In the genomic region with DNA sequence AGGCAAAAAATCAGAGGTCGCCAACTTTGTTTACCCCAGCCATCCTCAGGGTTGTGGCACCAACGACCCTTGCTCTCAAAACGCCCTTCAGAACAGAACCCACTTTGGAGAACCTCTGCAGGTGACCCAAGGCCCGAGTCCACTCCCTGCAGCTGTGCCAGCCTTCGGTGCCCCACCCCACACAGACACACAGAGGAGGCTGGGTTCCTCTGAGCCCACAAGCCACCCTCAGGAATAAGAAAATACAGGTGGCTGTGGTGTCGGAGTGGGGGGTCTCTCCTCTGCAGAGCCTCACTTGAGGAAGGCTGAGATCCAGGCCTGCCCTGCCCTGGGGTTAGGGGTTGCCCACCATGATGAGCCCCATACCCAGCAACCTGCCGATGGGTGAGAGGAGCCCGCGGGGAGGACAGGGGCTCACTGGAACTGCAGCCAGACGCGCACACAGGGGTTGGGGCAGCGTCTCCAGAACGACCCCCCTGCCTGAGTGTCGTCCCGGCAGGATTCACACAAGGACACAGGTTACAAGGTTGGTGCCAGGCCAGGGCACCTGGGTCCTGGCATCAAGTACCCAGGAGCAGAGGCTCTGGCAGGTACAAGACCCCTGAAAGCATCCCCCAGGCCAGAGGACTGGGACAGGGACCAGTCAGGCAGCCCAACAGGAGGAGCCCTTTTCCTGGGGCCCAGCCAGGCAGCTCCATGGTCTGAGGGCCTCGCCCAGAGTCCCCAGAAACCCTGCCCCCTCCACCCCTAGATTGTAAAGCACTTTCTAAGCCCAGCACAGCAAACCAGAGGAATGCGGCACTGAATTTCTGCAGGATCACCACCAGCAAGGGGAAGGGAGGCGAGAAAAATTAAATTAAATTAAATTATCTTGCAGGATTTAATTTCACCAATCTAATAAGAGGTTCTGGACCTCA, we compare ENCODE assay signal across 22 cellular contexts. TPM values are rescaled to one million over a fixed set of nuclear protein-coding genes. Genes with fewer than 3 reads are reported as not detected.
DNase-seq lines count a peak whose midpoint lies in the region; ATAC-seq and TF ChIP-seq lines count a peak whose summit lies in the region.
"Had no signal": no experiment of that assay in that cellular context is flagged by ENCODE, and none has a peak within 500 bp of the region (broad histone marks: within the 10 kb centered on the region; RNA-seq: fewer than 3 reads in every experiment).

No MANE protein-coding gene starts in this region.

- H3K4me1 Mint-ChIP-seq in CD14-positive monocyte (peaks cover 71% of the 10 kb centered on the region), GM23338 (peaks cover 39% of the 10 kb centered on the region), brain (peaks cover 64% of the 10 kb centered on the region), nephron (peaks cover 31% of the 10 kb centered on the region)
- H3K4me1 Mint-ChIP-seq in naive thymus-derived CD4-positive, alpha-beta T cell: peaks cover 3 to 36% (median 15%) of the 10 kb centered on the region in 7 donors

- no peak for ATAC-seq in GM23338
- ATAC-seq in psoas muscle: no peak
- no peak for ATAC-seq in naive thymus-derived CD4-positive, alpha-beta T cell
- ATAC-seq in GM21576 (IDR thresholded peaks at IDR 0.05; ENCODE audit: unreplicated experiment): no peak
- ATAC-seq: heart right ventricle, Right ventricle myocardium inferior, T-cell had no signal

- no peaks in the 10 kb centered on the region for H3K9me2 ChIP-seq in GM23338 (ENCODE audit: insufficient read depth)

- peaks cover 21% of the 10 kb centered on the region in 2 donors for H3K36me3 Mint-ChIP-seq in CD14-positive monocyte
- no peaks in the 10 kb centered on the region for H3K36me3 Mint-ChIP-seq in GM23338 (ENCODE audit: low read depth)
- no peaks in the 10 kb centered on the region for H3K36me3 Mint-ChIP-seq in brain
- no peaks in the 10 kb centered on the region for H3K36me3 Mint-ChIP-seq in nephron (ENCODE audit: low read depth)
- H3K36me3 Mint-ChIP-seq in naive thymus-derived CD4-positive, alpha-beta T cell: peaks cover 0 to 7% (median 0%) of the 10 kb centered on the region in 5 donors
- H3K36me3 Mint-ChIP-seq: activated naive CD4-positive, alpha-beta T cell treated with anti-CD3 and anti-CD28 coated beads, Interleukin-2, amount 10 ng/mL, durations not matched to agents 7 days and 5 days had no signal

- H3K4me1 ChIP-seq in GM23338 (ENCODE audit: insufficient read depth): peaks cover 39% of the 10 kb centered on the region
- peaks cover 42% of the 10 kb centered on the region for H3K4me1 ChIP-seq in psoas muscle
- peaks cover 9% of the 10 kb centered on the region in 2 donors for H3K4me1 ChIP-seq in naive thymus-derived CD4-positive, alpha-beta T cell (ENCODE audit: control insufficient read depth in 2 of 2, insufficient read depth in 2 of 2, low read length in 2 of 2)

- H3K79me2 ChIP-seq in GM23338 (replicated peaks; ENCODE audit: insufficient read depth): no peaks in the 10 kb centered on the region

- no peaks in the 10 kb centered on the region for H4K20me1 ChIP-seq in GM23338 (replicated peaks; ENCODE audit: insufficient read depth)

- H3K4me3 ChIP-seq in GM23338 (no peak overlapping the region), psoas muscle (no peak overlapping the region)
- H3K4me3 ChIP-seq in naive thymus-derived CD4-positive, alpha-beta T cell (ENCODE audit: low read length): no peak overlapping the region
- H3K4me3 ChIP-seq: ascending aorta, colonic mucosa, heart right ventricle, lung, smooth muscle cell, upper lobe of left lung had no signal

- H3K9me3 Mint-ChIP-seq in CD14-positive monocyte: peaks cover 0 to 2% (median 0%) of the 10 kb centered on the region in 7 donors
- H3K9me3 Mint-ChIP-seq in GM23338: no peaks in the 10 kb centered on the region
- no peaks in the 10 kb centered on the region for H3K9me3 Mint-ChIP-seq in brain
- no peaks in the 10 kb centered on the region for H3K9me3 Mint-ChIP-seq in nephron
- H3K9me3 Mint-ChIP-seq in naive thymus-derived CD4-positive, alpha-beta T cell: no peaks in the 10 kb centered on the region
- H3K9me3 Mint-ChIP-seq: activated naive CD4-positive, alpha-beta T cell treated with anti-CD3 and anti-CD28 coated beads, Interleukin-2, amount 10 ng/mL, durations not matched to agents 7 days and 5 days; T-cell had no signal

- WGBS in psoas muscle, 3 donors: 90 to 93% (median 90%) methylated on average over 18 of the region's 18 CpGs

- no peaks in the 10 kb centered on the region for H3K9me3 ChIP-seq in psoas muscle
- no peaks in the 10 kb centered on the region for H3K9me3 ChIP-seq in naive thymus-derived CD4-positive, alpha-beta T cell (ENCODE audit: control insufficient read depth in 2 of 3, low read length in 3 of 3)
- H3K9me3 ChIP-seq: ascending aorta, colonic mucosa, heart right ventricle, upper lobe of left lung had no signal

- DNase-seq in CD14-positive monocyte (ENCODE audit: low spot score): no peak
- no peak for DNase-seq in GM23338 (ENCODE audit: low spot score)
- DNase-seq in psoas muscle: no peak
- DNase-seq in effector CD4-positive, alpha-beta T cell: no peak
- no peak for DNase-seq in naive thymus-derived CD4-positive, alpha-beta T cell
- DNase-seq: activated naive CD4-positive, alpha-beta T cell treated with anti-CD3 and anti-CD28 coated beads, Interleukin-2, amount 10 ng/mL, durations not matched to agents 7 days and 5 days; activated T-cell treated with anti-CD3 and anti-CD28 coated beads for 4 hours; colonic mucosa; DMS153; heart right ventricle; NCI-H1417 treated with DMSO at 0.1 percent for 48 hours; NCI-H69; stimulated activated CD4-positive, alpha-beta T cell treated with anti-CD3 and anti-CD28 coated beads, Interleukin-4, amount 100 ng/mL, for 1 hour; T-cell had no signal

- H3K4me3 Mint-ChIP-seq in CD14-positive monocyte (peak overlapping the region in 1 of 2 donors; percentile 62), GM23338 (no peak overlapping the region), brain (no peak overlapping the region), nephron (peak overlapping the region; percentile 22 to 38 (median 32))
- H3K4me3 Mint-ChIP-seq in naive thymus-derived CD4-positive, alpha-beta T cell: peak overlapping the region in 2 of 10 donors; percentile 15 to 60
- H3K4me3 Mint-ChIP-seq: activated naive CD4-positive, alpha-beta T cell treated with anti-CD3 and anti-CD28 coated beads, Interleukin-2, amount 10 ng/mL, durations not matched to agents 7 days and 5 days; T-cell had no signal

- no peak overlapping the region for H3K27ac ChIP-seq in GM23338 (ENCODE audit: low read depth)
- H3K27ac ChIP-seq in psoas muscle: no peak overlapping the region
- H3K27ac ChIP-seq in naive thymus-derived CD4-positive, alpha-beta T cell (ENCODE audit: low read depth, low read length): no peak overlapping the region
- H3K27ac ChIP-seq: ascending aorta, colonic mucosa had no signal

- no peaks in the 10 kb centered on the region; the same call in 1 of the 2 replicates for H3K27me3 ChIP-seq in GM23338 (ENCODE audit: insufficient read depth)
- H3K27me3 ChIP-seq in psoas muscle (ENCODE audit: insufficient read depth in 3 of 3, low read length in 2 of 3): no peaks in the 10 kb centered on the region
- peaks cover 0 to 6% of the 10 kb centered on the region in 2 donors for H3K27me3 ChIP-seq in naive thymus-derived CD4-positive, alpha-beta T cell (ENCODE audit: control insufficient read depth in 2 of 2, insufficient read depth in 2 of 2, low read length in 2 of 2)
- H3K27me3 ChIP-seq: ascending aorta, colonic mucosa, heart right ventricle, upper lobe of left lung had no signal

- POLR2A ChIA-PET in naive thymus-derived CD4-positive, alpha-beta T cell (lab: Charles Lee): no interaction called here

- peaks cover 0 to 3% (median 0%) of the 10 kb centered on the region in 3 donors for H3K27me3 Mint-ChIP-seq in CD14-positive monocyte (ENCODE audit: low read depth in 3 of 3)
- H3K27me3 Mint-ChIP-seq in GM23338 (ENCODE audit: insufficient read depth, low read depth, poor library complexity): peaks cover 9% of the 10 kb centered on the region
- peaks cover 5% of the 10 kb centered on the region for H3K27me3 Mint-ChIP-seq in brain
- H3K27me3 Mint-ChIP-seq in nephron (ENCODE audit: low read depth): peaks cover 6% of the 10 kb centered on the region
- peaks cover 0 to 17% (median 4%) of the 10 kb centered on the region in 5 donors for H3K27me3 Mint-ChIP-seq in naive thymus-derived CD4-positive, alpha-beta T cell

- no peak for TF ChIP-seq CTCF in CD14-positive monocyte (IDR thresholded peaks at IDR 0.05)
- TF ChIP-seq CTCF in GM23338 (conservative IDR thresholded peaks at IDR 0.05; ENCODE audit: low read depth in 2 of 2): no peak; a peak in 1 of 4 replicates
- TF ChIP-seq CTCF in brain (conservative IDR thresholded peaks at IDR 0.05): no peak
- no peak for TF ChIP-seq CTCF in nephron (IDR thresholded peaks at IDR 0.05; ENCODE audit: unreplicated experiment in 3 of 3)
- no peak for TF ChIP-seq CTCF in psoas muscle (IDR thresholded peaks at IDR 0.05)

- intact Hi-C loops in CD14-positive monocyte (cut with micrococcal nuclease): loop anchor here in 1 of 2 donors (5.0 kb wide), 1 partner anchor 32 kb away; no protein-coding TSS in a partner anchor
- intact Hi-C loops in psoas muscle (cut with DNase I): no loop called here
- intact Hi-C loops in naive thymus-derived CD4-positive, alpha-beta T cell (cut with micrococcal nuclease): no loop called here

- H2AFZ ChIP-seq in GM23338: no peak overlapping the region

- peak overlapping the region; percentile 16; the same call in 1 of the 2 replicates for H3K4me2 ChIP-seq in GM23338
- H3K4me2 ChIP-seq: smooth muscle cell had no signal

- H3K27ac Mint-ChIP-seq in CD14-positive monocyte: peak overlapping the region in 4 of 7 donors; percentile 54 to 78 (median 70)
- no peak overlapping the region for H3K27ac Mint-ChIP-seq in GM23338
- peak overlapping the region in 3 of 5 experiments; percentile 30 to 92 (median 84) for H3K27ac Mint-ChIP-seq in brain
- H3K27ac Mint-ChIP-seq in nephron: peak overlapping the region in 1 of 3 experiments; percentile 38
- H3K27ac Mint-ChIP-seq in naive thymus-derived CD4-positive, alpha-beta T cell: no peak overlapping the region
- H3K27ac Mint-ChIP-seq: activated naive CD4-positive, alpha-beta T cell treated with anti-CD3 and anti-CD28 coated beads, Interleukin-2, amount 10 ng/mL, durations not matched to agents 7 days and 5 days; T-cell had no signal

- CTCF ChIA-PET in naive thymus-derived CD4-positive, alpha-beta T cell (lab: Charles Lee): no interaction called here

- H3K36me3 ChIP-seq in GM23338 (ENCODE audit: insufficient read depth) (no peaks in the 10 kb centered on the region), psoas muscle (ENCODE audit: insufficient read depth in 1 of 2, low read depth in 1 of 2) (peaks cover 0 to 2% of the 10 kb centered on the region in 2 donors)
- H3K36me3 ChIP-seq in naive thymus-derived CD4-positive, alpha-beta T cell (ENCODE audit: control insufficient read depth in 2 of 3, insufficient read depth in 3 of 3, low read length in 3 of 3): no peaks in the 10 kb centered on the region
- H3K36me3 ChIP-seq: colonic mucosa had no signal

- H3F3A ChIP-seq in GM23338 (replicated peaks; ENCODE audit: low read depth): peaks cover 15% of the 10 kb centered on the region; the same call in 1 of the 2 replicates

RNA-seq across cellular contexts. Expression of a gene that starts 40.0 kb away (rescaled TPM):
- 1 to 10 TPM; 8.1 to 8.7 TPM for polyA plus RNA-seq in CD14-positive monocyte
- 16.5 and 20.8 TPM in 2 replicates for total RNA-seq in GM23338 (2014; rRNA removed; shearing (Covaris generic))
- polyA plus RNA-seq in GM23338 (2016; fragmentation: Nextera tagmentation; extraction: Ambion mirVana): 3.2 and 3.8 TPM in 2 replicates
- 20.6 TPM for polyA plus RNA-seq in brain (ENCODE audit: insufficient read depth, low read depth, low replicate concordance)
- total RNA-seq in psoas muscle: 10 to 100 TPM; 18.4 to 33.5 (median 28.0) TPM
- polyA plus RNA-seq in psoas muscle: 10 to 100 TPM in 2 of 3 donors, 1 to 10 TPM in 1; 8.5 to 14.0 (median 10.4) TPM
- total RNA-seq in naive thymus-derived CD4-positive, alpha-beta T cell: 10 to 100 TPM in 1 of 5 experiments, 1 to 10 TPM in 4; 2.7 to 17.7 (median 8.2) TPM
- polyA plus RNA-seq in naive thymus-derived CD4-positive, alpha-beta T cell: under 1 TPM; 0.92 to 0.97 TPM

Comparison
In these comparisons a context has a peak if more than half of its experiments do, and no peak if none do; other contexts are left out.
1. H3K27ac Mint-ChIP-seq: peak in CD14-positive monocyte (4 of 7) and brain (3 of 5); none in GM23338 (single experiment) and naive thymus-derived CD4-positive, alpha-beta T cell (0 of 9).
2. H3K4me3 Mint-ChIP-seq: peak in nephron (3 of 3); none in GM23338 (single experiment) and brain (0 of 5).